ENCODE assay signal across 2 cellular contexts in the genomic region with DNA sequence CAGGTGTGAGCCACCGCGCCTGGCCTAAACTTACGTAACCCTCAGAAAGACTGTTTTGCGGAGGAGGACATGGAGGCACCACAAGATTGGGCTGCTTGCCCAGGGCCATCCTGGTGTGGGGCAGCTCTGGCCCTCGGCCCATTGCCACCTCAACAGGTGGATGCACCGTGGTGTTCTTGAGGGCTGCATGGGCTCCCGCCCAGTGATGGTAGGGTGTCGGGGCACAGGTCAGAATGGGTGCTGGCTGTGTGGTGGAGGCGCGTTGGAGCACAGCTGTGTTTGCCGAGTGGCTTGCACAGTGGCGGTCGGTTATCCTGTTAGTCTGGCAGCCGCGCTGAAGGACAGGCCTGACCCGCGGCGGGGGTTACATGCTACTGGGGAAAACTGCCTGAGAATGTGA.
TF ChIP-seq lines count a peak whose summit lies in the region.

No MANE protein-coding gene starts in this region.

TF ChIP-seq in SK-N-SH, 30 proteins besides CTCF, POLR2A, EP300 and RAD21 (continued from another document):
- TF ChIP-seq, protein P1, sequence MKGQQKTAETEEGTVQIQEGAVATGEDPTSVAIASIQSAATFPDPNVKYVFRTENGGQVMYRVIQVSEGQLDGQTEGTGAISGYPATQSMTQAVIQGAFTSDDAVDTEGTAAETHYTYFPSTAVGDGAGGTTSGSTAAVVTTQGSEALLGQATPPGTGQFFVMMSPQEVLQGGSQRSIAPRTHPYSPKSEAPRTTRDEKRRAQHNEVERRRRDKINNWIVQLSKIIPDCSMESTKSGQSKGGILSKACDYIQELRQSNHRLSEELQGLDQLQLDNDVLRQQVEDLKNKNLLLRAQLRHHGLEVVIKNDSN (IDR thresholded peaks at IDR 0.05; ENCODE audit: borderline replicate concordance, low read depth) = no peak
- TF ChIP-seq TAF1 (IDR thresholded peaks at IDR 0.05; ENCODE audit: borderline replicate concordance, low read depth, low read length) = no peak
- TF ChIP-seq SMC3 (IDR thresholded peaks at IDR 0.05; ENCODE audit: low read depth, low read length) = no peak
- no peak for TF ChIP-seq NRF1 (IDR thresholded peaks at IDR 0.05; ENCODE audit: low read depth, low read length)
- no peak for TF ChIP-seq FOSL2 (IDR thresholded peaks at IDR 0.05; ENCODE audit: borderline replicate concordance, low read depth)
- no peak for TF ChIP-seq ELF1 (IDR thresholded peaks at IDR 0.05)
- no peak for TF ChIP-seq TCF12 (IDR thresholded peaks at IDR 0.05)
- no peak for TF ChIP-seq RCOR1 (IDR thresholded peaks at IDR 0.05; ENCODE audit: low read length)
- TF ChIP-seq POLR2AphosphoS5 (IDR thresholded peaks at IDR 0.05; ENCODE audit: low read depth, low read length) = no peak
- no peak for TF ChIP-seq GATA2 (CRISPR knock-in tag; IDR thresholded peaks at IDR 0.05)
- TF ChIP-seq RFX5 (IDR thresholded peaks at IDR 0.05; ENCODE audit: low read length) = no peak
- no peak for TF ChIP-seq REST (IDR thresholded peaks at IDR 0.05; ENCODE audit: low read depth, low read length)
- no peak for TF ChIP-seq SIN3A (IDR thresholded peaks at IDR 0.05; ENCODE audit: borderline replicate concordance, low read depth, low read length)
- no peak for TF ChIP-seq GABPA (IDR thresholded peaks at IDR 0.05; ENCODE audit: low read depth)
- no peak for TF ChIP-seq MEF2A (IDR thresholded peaks at IDR 0.05; ENCODE audit: borderline replicate concordance, low read depth)
- no peak for TF ChIP-seq EZH2phosphoT487 (IDR thresholded peaks at IDR 0.05; ENCODE audit: borderline replicate concordance, low read depth)

TF ChIP-seq in SK-N-SH treated with all-trans-retinoic acid at 6 μM for 48 hours, 23 proteins besides CTCF, POLR2A, EP300 and RAD21 (continued from another document):
- no peak for TF ChIP-seq ZFP30 (CRISPR knock-in tag; IDR thresholded peaks at IDR 0.05)
- no peak for TF ChIP-seq ZC3H10 (CRISPR knock-in tag; IDR thresholded peaks at IDR 0.05)
- no peak for TF ChIP-seq TOX (CRISPR knock-in tag; IDR thresholded peaks at IDR 0.05; ENCODE audit: borderline replicate concordance)
- TF ChIP-seq ZFP3 (CRISPR knock-in tag; IDR thresholded peaks at IDR 0.05) = no peak
- no peak for TF ChIP-seq ZNF8 (CRISPR knock-in tag; IDR thresholded peaks at IDR 0.05)
